In the genomic region with DNA sequence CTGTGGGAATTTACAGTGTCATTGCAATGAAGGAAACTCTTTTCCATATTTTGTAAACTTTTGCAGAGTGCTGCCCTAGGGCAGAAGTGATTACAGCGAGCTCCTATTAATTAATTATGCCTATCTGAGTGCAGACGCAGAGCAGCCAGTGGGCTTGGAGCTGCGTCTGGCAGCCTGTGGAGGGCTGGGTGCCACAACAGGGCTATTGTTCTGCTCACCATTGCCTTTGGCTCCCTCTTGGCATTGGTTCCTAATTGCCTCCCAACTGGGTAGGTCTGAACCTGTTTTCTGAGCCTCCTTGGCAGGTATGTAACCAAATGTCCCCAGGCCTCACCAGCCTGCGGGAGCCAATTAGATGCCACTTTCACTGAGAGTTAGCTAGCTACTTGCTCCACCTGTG, we compare ENCODE assay signal across 16 cellular contexts. TPM values are rescaled to one million over a fixed set of nuclear protein-coding genes. Genes with fewer than 3 reads are reported as not detected.
DNase-seq lines count a peak whose midpoint lies in the region; ATAC-seq and TF ChIP-seq lines count a peak whose summit lies in the region.
"Had no signal": no experiment of that assay in that cellular context is flagged by ENCODE, and none has a peak within 500 bp of the region (broad histone marks: within the 10 kb centered on the region; RNA-seq: fewer than 3 reads in every experiment).

No MANE protein-coding gene starts in this region.

- H3K9me3 ChIP-seq in mucosa of descending colon (no peaks in the 10 kb centered on the region), smooth muscle cell (replicated peaks; ENCODE audit: low read depth) (no peaks in the 10 kb centered on the region)

- H3K4me3 ChIP-seq in mucosa of descending colon = no peak overlapping the region
- no peak overlapping the region for H3K4me3 ChIP-seq in smooth muscle cell

- H3K9ac ChIP-seq in smooth muscle cell (ENCODE audit: low read depth) = no peak overlapping the region

- no peaks in the 10 kb centered on the region for H3K79me2 ChIP-seq in smooth muscle cell (ENCODE audit: low read depth)

- peak; percentile 22 for DNase-seq in NCI-H446 treated with DMSO at 0.1 percent for 48 hours (lab: John Stamatoyannopoulos, UW)
- peak; percentile 8 to 80 for DNase-seq in T47D (ENCODE audit: low read depth in 1 of 2, low spot score in 1 of 2)
- DNase-seq in mucosa of descending colon = peak in 1 of 3 donors; percentile 38
- DNase-seq in smooth muscle cell (lab: John Stamatoyannopoulos, UW; ENCODE audit: unreplicated experiment) = no peak
- no peak for DNase-seq in GDM1 (lab: John Stamatoyannopoulos, UW)
- DNase-seq in COLO668 (lab: John Stamatoyannopoulos, UW; ENCODE audit: unreplicated experiment) = no peak
- DNase-seq in NCI-H128 (lab: John Stamatoyannopoulos, UW; ENCODE audit: unreplicated experiment) = no peak
- no peak for DNase-seq in posterior vena cava (ENCODE audit: low spot score)
- DNase-seq: activated CD8-positive, alpha-beta T cell treated with anti-CD3 and anti-CD28 coated beads, Interleukin-2, amount 10 ng/mL, durations not matched to agents 7 days and 5 days; C1 segment of cervical spinal cord; left ventricle myocardium superior; NCI-H2171 treated with DMSO at 0.1 percent for 48 hours; nephron progenitor cell; stimulated activated naive CD8-positive, alpha-beta T cell treated with anti-CD3 and anti-CD28 coated beads, Interleukin-15, Interleukin-2, amounts not matched to agents 100 U/mL and 50 U/mL, for 24 hours had no signal

- peaks cover 30% of the 10 kb centered on the region for H3K4me1 ChIP-seq in mucosa of descending colon (ENCODE audit: low read depth)
- peaks cover 30% of the 10 kb centered on the region for H3K4me1 ChIP-seq in smooth muscle cell (ENCODE audit: low read depth)

- peak; percentile 5 for ATAC-seq in mucosa of descending colon
- ATAC-seq: activated CD8-positive, alpha-beta T cell treated with anti-CD3 and anti-CD28 coated beads, Interleukin-2, amount 10 ng/mL, durations not matched to agents 7 days and 5 days; left ventricle myocardium superior; stimulated activated naive CD8-positive, alpha-beta T cell treated with anti-CD3 and anti-CD28 coated beads, Interleukin-15, Interleukin-2, amounts not matched to agents 100 U/mL and 50 U/mL, for 24 hours had no signal

- no peaks in the 10 kb centered on the region for H3K36me3 ChIP-seq in mucosa of descending colon (ENCODE audit: low read depth)
- H3K36me3 ChIP-seq in smooth muscle cell (ENCODE audit: low read depth) = no peaks in the 10 kb centered on the region

- peaks cover 46% of the 10 kb centered on the region for H3F3A ChIP-seq in smooth muscle cell (ENCODE audit: low read depth)

- H3K4me2 ChIP-seq in smooth muscle cell = peak overlapping the region; percentile 49

- 81% methylated on average over 4 of the region's 4 CpGs for WGBS in smooth muscle cell (ENCODE audit: low lambda C conversion rate)

- H3K27me3 ChIP-seq in smooth muscle cell (ENCODE audit: low read depth) = no peaks in the 10 kb centered on the region

- TF ChIP-seq CTCF in mucosa of descending colon (IDR thresholded peaks at IDR 0.05) = no peak
- no peak for TF ChIP-seq CTCF in smooth muscle cell (IDR thresholded peaks at IDR 0.05; ENCODE audit: borderline replicate concordance, insufficient read depth, poor library complexity, severe bottlenecking)

- intact Hi-C loops in mucosa of descending colon (cut with DNase I, micrococcal nuclease) (no loop called here), posterior vena cava (cut with DNase I) (loop anchor here in 1 of 2 donors (5.0 kb wide), 1 partner anchor 277 kb away; no protein-coding TSS in a partner anchor)

- no peak overlapping the region for H2AFZ ChIP-seq in smooth muscle cell (ENCODE audit: low read depth)

- no peaks in the 10 kb centered on the region for H4K20me1 ChIP-seq in smooth muscle cell (ENCODE audit: low read depth)

- in situ Hi-C loops in T47D (cut with HindIII; ENCODE audit: low pct_unique_long_range_greater_than_20kb, low sequenced_read_pairs) = no loop called here

- H3K27ac ChIP-seq in smooth muscle cell (ENCODE audit: low read depth) = peak overlapping the region; percentile 97

RNA-seq across cellular contexts. Expression of a gene that starts 25.6 kb away (rescaled TPM):
- total RNA-seq in mucosa of descending colon = 10 to 100 TPM in 2 of 3 donors, 1 to 10 TPM in 1; 9.0 to 35.7 (median 16.2) TPM
- 175 and 181 TPM in 2 replicates for total RNA-seq in smooth muscle cell
- polyA plus RNA-seq in smooth muscle cell = 15.2 and 85.3 TPM in 2 replicates
- not detected for total RNA-seq in posterior vena cava
- total RNA-seq: activated CD8-positive, alpha-beta T cell treated with anti-CD3 and anti-CD28 coated beads, Interleukin-2, amount 10 ng/mL, durations not matched to agents 7 days and 5 days; dermis microvascular lymphatic vessel endothelial cell; H1 had no signal
- polyA plus RNA-seq: H1 had no signal

Comparison
In these comparisons a context has a peak if more than half of its experiments do, and no peak if none do; other contexts are left out.
1. DNase-seq: peak in NCI-H446 treated with DMSO at 0.1 percent for 48 hours (single experiment) and T47D (2 of 2); none in smooth muscle cell (single experiment), GDM1 (single experiment), COLO668 (single experiment), NCI-H128 (single experiment) and posterior vena cava (single experiment).
2. RNA of a gene that starts 25.6 kb away (total RNA-seq): 175 to 181 TPM in smooth muscle cell and 9.0 to 35.7 TPM in mucosa of descending colon; not detected in posterior vena cava; every median in the first group is over 4 times any median in the second.